Comparison of ENCODE assay signal across 8 cellular contexts in genomic region chr1:1665815-1666251, GRCh38. TPM values are rescaled to one million over a fixed set of nuclear protein-coding genes. Genes with fewer than 3 reads are reported as not detected.
DNase-seq lines count a peak whose midpoint lies in the region; ATAC-seq and TF ChIP-seq lines count a peak whose summit lies in the region.

No MANE protein-coding gene starts in this region.

- ATAC-seq in DND-41 (ENCODE audit: insufficient read depth, low read depth) = 0 out of 3 replicates have a peak, but pooled peaks have one; percentile 26
- no peak for ATAC-seq in HG02798 (IDR thresholded peaks at IDR 0.05; ENCODE audit: poor library complexity, unreplicated experiment)
- ATAC-seq in HG02840 (IDR thresholded peaks at IDR 0.05; ENCODE audit: low FRiP score, unreplicated experiment) = no peak
- ATAC-seq in GM18867 (IDR thresholded peaks at IDR 0.05; ENCODE audit: unreplicated experiment) = no peak

- no peaks in the 10 kb centered on the region for H3K4me1 ChIP-seq in DND-41 (ENCODE audit: insufficient read depth, low read length)
- H3K4me1 ChIP-seq in OCI-LY7 (ENCODE audit: insufficient read depth, low read length, poor library complexity, severe bottlenecking) = no peaks in the 10 kb centered on the region
- no peaks in the 10 kb centered on the region for H3K4me1 ChIP-seq in ovary (ENCODE audit: insufficient read depth)

- H4K20me1 ChIP-seq in DND-41 (ENCODE audit: insufficient read depth, low read length) (no peaks in the 10 kb centered on the region), OCI-LY7 (ENCODE audit: insufficient read depth, low read length) (no peaks in the 10 kb centered on the region)

- CTCF ChIA-PET in OCI-LY7 (lab: Charles Lee; ENCODE audit: unreplicated experiment) = interaction anchor here (1.5 kb wide), 1 partner anchor 10 kb away, joined by 3 read pairs; no protein-coding TSS in a partner anchor

- TF ChIP-seq POLR2A in ovary (IDR thresholded peaks at IDR 0.05) = no peak

- H3K27ac ChIP-seq in DND-41 (ENCODE audit: low read length) = no peak overlapping the region
- no peak overlapping the region for H3K27ac ChIP-seq in OCI-LY7 (ENCODE audit: low read depth, low read length, poor library complexity, severe bottlenecking)
- H3K27ac ChIP-seq in coronary artery = no peak overlapping the region
- H3K27ac ChIP-seq in ovary = no peak overlapping the region

- no peak overlapping the region for H2AFZ ChIP-seq in DND-41 (ENCODE audit: low read depth, low read length)
- no peak overlapping the region for H2AFZ ChIP-seq in OCI-LY7 (ENCODE audit: low read length)

- H3K36me3 ChIP-seq in DND-41 (ENCODE audit: insufficient read depth, low read length) = peaks cover 36% of the 10 kb centered on the region
- peaks cover 34% of the 10 kb centered on the region for H3K36me3 ChIP-seq in OCI-LY7 (ENCODE audit: insufficient read depth, low read length)
- H3K36me3 ChIP-seq in ovary = no peaks in the 10 kb centered on the region

- POLR2A ChIA-PET in OCI-LY7 (lab: Charles Lee) = no interaction called here

- H3K9me3 ChIP-seq in DND-41 (ENCODE audit: insufficient read depth, low read length, severe bottlenecking) (no peaks in the 10 kb centered on the region), OCI-LY7 (ENCODE audit: low read length) (no peaks in the 10 kb centered on the region), ovary (no peaks in the 10 kb centered on the region)

- 71 to 84% (median 75%) methylated on average over 25 of the region's 25 CpGs for WGBS in ovary, 3 donors

- intact Hi-C loops in OCI-LY7 (cut with micrococcal nuclease; ENCODE audit: unreplicated experiment) (no loop called here), ovary (cut with DNase I) (loop anchor here in 1 of 4 donors (5.0 kb wide), 1 partner anchor 61 kb away; no protein-coding TSS in a partner anchor)

- TF ChIP-seq EP300 in ovary (IDR thresholded peaks at IDR 0.05) = no peak

- H3K4me3 ChIP-seq in DND-41 (ENCODE audit: low read depth in 1 of 2, low read length in 2 of 2) (no peak overlapping the region), OCI-LY7 (ENCODE audit: low read depth, low read length, poor library complexity, severe bottlenecking) (no peak overlapping the region), coronary artery (no peak overlapping the region), ovary (no peak overlapping the region)

- H3K9ac ChIP-seq in DND-41 (ENCODE audit: low read depth, low read length) = no peak overlapping the region

- no peaks in the 10 kb centered on the region for H3K27me3 ChIP-seq in DND-41 (ENCODE audit: insufficient read depth, low read length, poor library complexity)
- H3K27me3 ChIP-seq in ovary = no peaks in the 10 kb centered on the region

- H3K4me2 ChIP-seq in DND-41 (ENCODE audit: insufficient read depth, low read length) (no peak overlapping the region), OCI-LY7 (ENCODE audit: low read length) (no peak overlapping the region)

- peak; percentile 71 for TF ChIP-seq CTCF in DND-41 (IDR thresholded peaks at IDR 0.05; ENCODE audit: borderline replicate concordance, extremely low read depth, low read length, poor library complexity, severe bottlenecking)
- peak; percentile 76 for TF ChIP-seq CTCF in OCI-LY7 (conservative IDR thresholded peaks at IDR 0.05; ENCODE audit: low read length)
- peak; percentile 28 for TF ChIP-seq CTCF in coronary artery (IDR thresholded peaks at IDR 0.05)
- TF ChIP-seq CTCF in ovary (IDR thresholded peaks at IDR 0.05) = peak in 2 of 3 donors; percentile 17 to 19

- no peaks in the 10 kb centered on the region for H3K79me2 ChIP-seq in DND-41 (ENCODE audit: insufficient read depth, low read length)
- H3K79me2 ChIP-seq in OCI-LY7 (ENCODE audit: insufficient read depth, low read depth, low read length) = no peaks in the 10 kb centered on the region

- no peaks in the 10 kb centered on the region for H3K9me2 ChIP-seq in OCI-LY7 (ENCODE audit: insufficient read depth, low read length)

- peak; percentile 20 for DNase-seq in DND-41
- peak; percentile 14 for DNase-seq in OCI-LY7 (ENCODE audit: low spot score)
- no peak for DNase-seq in coronary artery (ENCODE audit: low spot score)
- peak in 2 of 5 donors; percentile 46 to 51 for DNase-seq in ovary
- no peak for DNase-seq in UCSD-AML1 (lab: John Stamatoyannopoulos, UW; ENCODE audit: unreplicated experiment)

- BruUV-seq in OCI-LY7 (replicated peaks; lab: Mats Ljungman, UMichigan) = no TSS peak

RNA-seq across cellular contexts. Expression of gene CDK11B, which starts 7.0 kb away (rescaled TPM):
- 21.6 and 24.0 TPM in 2 replicates for total RNA-seq in OCI-LY7 (2014; rRNA removed; shearing (Covaris generic))
- total RNA-seq in OCI-LY7 (2022) (44.2 and 51.5 TPM in 2 replicates), ovary (10 to 100 TPM; 12.8 to 28.0 (median 21.3) TPM)
- 10 to 100 TPM; 30.1 to 34.5 TPM for polyA plus RNA-seq in ovary

RNA-seq across cellular contexts. Expression of gene SLC35E2B, which starts 26.8 kb away (rescaled TPM):
- 24.2 and 26.6 TPM in 2 replicates for total RNA-seq in OCI-LY7 (2014; rRNA removed; shearing (Covaris generic))
- total RNA-seq in OCI-LY7 (2022) (58.9 and 61.2 TPM in 2 replicates), ovary (10 to 100 TPM; 30.0 to 59.2 (median 45.0) TPM)
- polyA plus RNA-seq in ovary = 10 to 100 TPM; 24.7 to 38.2 TPM

RNA-seq across cellular contexts. Expression of gene MMP23B, which starts 33.9 kb away (rescaled TPM):
- 1.3 and 2.2 TPM in 2 replicates for total RNA-seq in OCI-LY7 (2014; rRNA removed; shearing (Covaris generic))
- 7.6 and 8.7 TPM in 2 replicates for total RNA-seq in OCI-LY7 (2022)
- total RNA-seq in ovary = 100 to 1,000 TPM in 3 of 7 donors, 10 to 100 TPM in 4; 25.4 to 128 (median 84.8) TPM
- polyA plus RNA-seq in ovary = 10 to 100 TPM in 1 of 2 donors, under 1 TPM in 1; 0.88 to 32.9 TPM

RNA-seq across cellular contexts. Expression of gene MIB2, which starts 50.5 kb away (rescaled TPM):
- 46.4 and 64.9 TPM in 2 replicates for total RNA-seq in OCI-LY7 (2014; rRNA removed; shearing (Covaris generic))
- total RNA-seq in OCI-LY7 (2022) (54.0 and 55.3 TPM in 2 replicates), ovary (100 to 1,000 TPM in 2 of 7 donors, 10 to 100 TPM in 5; 68.8 to 110 (median 81.6) TPM)
- 10 to 100 TPM in 1 of 2 donors, 1 to 10 TPM in 1; 1.8 to 71.1 TPM for polyA plus RNA-seq in ovary

RNA-seq across cellular contexts. Expression of gene CDK11A, which starts 58.3 kb away (rescaled TPM):
- total RNA-seq in OCI-LY7 (2014; rRNA removed; shearing (Covaris generic)) = 50.9 and 66.1 TPM in 2 replicates
- total RNA-seq in OCI-LY7 (2022) = 90.5 and 92.1 TPM in 2 replicates
- total RNA-seq in ovary = 10 to 100 TPM; 20.9 to 51.3 (median 31.1) TPM
- 10 to 100 TPM; 16.7 to 21.6 TPM for polyA plus RNA-seq in ovary

Comparison
In these comparisons a context has a peak if more than half of its experiments do, and no peak if none do; other contexts are left out.
1. DNase-seq: peak in DND-41 (single experiment) and OCI-LY7 (single experiment); none in coronary artery (single experiment) and UCSD-AML1 (single experiment).
2. CTCF ChIP-seq: peak in every context shown above with its lines; median percentile 76 in OCI-LY7; 71 in DND-41; 28 in coronary artery; 18 in ovary.